19 cellular contexts compared by ENCODE assay signal in the genomic region with DNA sequence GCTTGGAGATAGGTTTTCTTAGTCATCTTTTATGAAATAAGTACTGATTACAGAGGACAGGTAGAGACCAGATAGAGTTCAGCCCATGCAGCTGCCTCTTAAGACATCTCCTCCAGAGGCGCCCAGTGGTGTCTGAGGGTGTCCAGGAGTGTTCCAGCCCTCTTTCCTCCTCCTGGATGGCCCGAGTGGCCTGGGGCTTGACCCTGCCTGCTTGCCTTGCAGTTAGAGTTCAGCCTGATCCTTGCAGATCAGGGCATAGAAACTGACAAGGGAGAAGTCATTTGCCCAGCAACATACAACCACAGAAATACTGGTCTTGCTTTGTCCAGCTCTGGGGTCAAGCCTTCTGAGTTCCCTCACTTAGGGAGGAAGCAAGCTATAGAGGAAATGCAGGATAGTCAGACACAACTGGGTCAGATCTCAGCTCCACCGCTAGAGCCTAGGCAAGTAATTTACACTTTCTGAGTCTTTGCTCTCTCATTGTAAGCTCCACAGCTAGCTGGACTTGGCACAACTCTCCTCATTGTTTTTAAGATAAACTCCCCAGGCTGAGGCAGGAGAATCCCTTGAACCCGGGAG. TPM values are rescaled to one million over a fixed set of nuclear protein-coding genes. Genes with fewer than 3 reads are reported as not detected.
"Had no signal": no experiment of that assay in that cellular context is flagged by ENCODE, and none has a peak within 500 bp of the region (broad histone marks: within the 10 kb centered on the region; RNA-seq: fewer than 3 reads in every experiment).

No MANE protein-coding gene starts in this region.

- DNase-seq: activated CD4-positive, alpha-beta memory T cell treated with anti-CD3 and anti-CD28 coated beads, Interleukin-2, amount 10 ng/mL, durations not matched to agents 7 days and 5 days; activated CD4-positive, alpha-beta T cell treated with anti-CD3 and anti-CD28 coated beads for 1 hour; activated naive CD4-positive, alpha-beta T cell; aorta; dorsolateral prefrontal cortex; heart left ventricle; mesenchymal stem cell; ovary; stimulated activated CD4-positive, alpha-beta T cell treated with anti-CD3 and anti-CD28 coated beads, Interleukin-4, amount 100 ng/mL, for 4 hours; stomach; T-helper 9 cell; uterus had no signal

- H3K4me2 ChIP-seq: neural progenitor cell had no signal

- H3K9ac ChIP-seq: neural progenitor cell had no signal

- H3K9me3 Mint-ChIP-seq: activated CD4-positive, alpha-beta memory T cell treated with anti-CD3 and anti-CD28 coated beads, Interleukin-2, amount 10 ng/mL, durations not matched to agents 7 days and 5 days; neural progenitor cell had no signal

- H3K4me1 Mint-ChIP-seq: neural progenitor cell had no signal

- FAIRE-seq: frontal cortex, islet of Langerhans had no signal

- H3K4me3 ChIP-seq: breast epithelium, dorsolateral prefrontal cortex, heart left ventricle, neural progenitor cell, ovary, stomach, uterus had no signal

- H3K4me1 ChIP-seq: breast epithelium, neural progenitor cell, uterus had no signal

- H3K27me3 ChIP-seq: neural progenitor cell, ovary, uterus had no signal

- H3K4me3 Mint-ChIP-seq: activated CD4-positive, alpha-beta memory T cell treated with anti-CD3 and anti-CD28 coated beads, Interleukin-2, amount 10 ng/mL, durations not matched to agents 7 days and 5 days; neural progenitor cell had no signal

- H3K27ac ChIP-seq: breast epithelium, dorsolateral prefrontal cortex, neural progenitor cell, ovary, stomach, uterus had no signal

- ATAC-seq: heart left ventricle had no signal

- H2AFZ ChIP-seq: neural progenitor cell had no signal

- H3K27ac Mint-ChIP-seq: activated CD4-positive, alpha-beta memory T cell treated with anti-CD3 and anti-CD28 coated beads, Interleukin-2, amount 10 ng/mL, durations not matched to agents 7 days and 5 days; neural progenitor cell had no signal

- H3K36me3 Mint-ChIP-seq: neural progenitor cell had no signal

- H3K9me3 ChIP-seq: breast epithelium, heart left ventricle, ovary, stomach, uterus had no signal

- H3K36me3 ChIP-seq: breast epithelium, heart left ventricle, neural progenitor cell, ovary, stomach, uterus had no signal

RNA-seq across cellular contexts. Expression of a gene that starts 3.6 kb away (rescaled TPM):
- total RNA-seq: aorta, breast epithelium, cerebellum, frontal cortex, heart left ventricle, ovary, renal cortical epithelial cell, skeletal muscle tissue, stomach, uterus had no signal
- polyA plus RNA-seq: aorta, heart left ventricle, ovary, stomach had no signal

RNA-seq across cellular contexts. Expression of a gene that starts 10.3 kb away (rescaled TPM):
- total RNA-seq: activated CD4-positive, alpha-beta memory T cell treated with anti-CD3 and anti-CD28 coated beads, Interleukin-2, amount 10 ng/mL, durations not matched to agents 7 days and 5 days; dorsolateral prefrontal cortex; renal cortical epithelial cell had no signal

RNA-seq across cellular contexts. Expression of a gene that starts 47.4 kb away (rescaled TPM):
- total RNA-seq: activated CD4-positive, alpha-beta memory T cell treated with anti-CD3 and anti-CD28 coated beads, Interleukin-2, amount 10 ng/mL, durations not matched to agents 7 days and 5 days; frontal cortex; renal cortical epithelial cell had no signal
